In genomic region chr3:59680916-59681315, GRCh38 we compare ENCODE assay signal across 21 cellular contexts.
"Had no signal": no experiment of that assay in that cellular context is flagged by ENCODE, and none has a peak within 500 bp of the region (broad histone marks: within the 10 kb centered on the region; RNA-seq: fewer than 3 reads in every experiment).

No MANE protein-coding gene starts in this region.

- H3K27ac ChIP-seq: hepatocyte, left ventricle myocardium inferior, pancreas, prostate gland, spleen, suprapubic skin, thoracic aorta, tibial artery, upper lobe of right lung had no signal

- H3K9me3 ChIP-seq: left ventricle myocardium inferior, pancreas, prostate gland, spleen, suprapubic skin, thoracic aorta, tibial artery, upper lobe of right lung had no signal

- H2AFZ ChIP-seq: hepatocyte had no signal

- H3K4me3 ChIP-seq: hepatocyte, left ventricle myocardium inferior, lung, pancreas, prostate gland, spleen, suprapubic skin, thoracic aorta, tibial artery, upper lobe of right lung had no signal

- H3K27me3 ChIP-seq: hepatocyte, pancreas, spleen, suprapubic skin, tibial artery, upper lobe of right lung had no signal

- H3K4me1 ChIP-seq: pancreas, spleen, suprapubic skin, tibial artery, upper lobe of right lung had no signal

- H3K36me3 ChIP-seq: left ventricle myocardium inferior, pancreas, prostate gland, spleen, suprapubic skin, thoracic aorta, tibial artery, upper lobe of right lung had no signal

- DNase-seq: islet precursor cell; left ventricle myocardium inferior; mesendoderm; naive thymus-derived CD4-positive, alpha-beta T cell; nucleus accumbens; pancreas; posterior cingulate gyrus; retina; right cardiac atrium; small intestine; spleen; stimulated activated CD4-positive, alpha-beta T cell treated with anti-CD3 and anti-CD28 coated beads, Interleukin-4, amount 100 ng/mL, for 24 hours; stimulated activated naive CD4-positive, alpha-beta T cell; tibial artery; trophoblast cell; upper lobe of right lung had no signal

- H3K79me2 ChIP-seq: hepatocyte had no signal

- H3K4me2 ChIP-seq: hepatocyte had no signal
